Comparison of ENCODE assay signal across 1 cellular context in genomic region chr4:86152454-86152853, GRCh38.
TF ChIP-seq lines count a peak whose summit lies in the region.

No MANE protein-coding gene starts in this region.

TF ChIP-seq in GM23338, 12 proteins besides CTCF, POLR2A, EP300 and RAD21:
- TF ChIP-seq ZNF462 (CRISPR knock-in tag; IDR thresholded peaks at IDR 0.05), result no peak
- TF ChIP-seq EZH2 (IDR thresholded peaks at IDR 0.05; ENCODE audit: low read depth, unreplicated experiment), result no peak
- TF ChIP-seq ZNF331 (CRISPR knock-in tag; IDR thresholded peaks at IDR 0.05; ENCODE audit: low read depth), result no peak
- TF ChIP-seq JUNB (IDR thresholded peaks at IDR 0.05; ENCODE audit: unreplicated experiment), result no peak
- no peak for TF ChIP-seq EZH2phosphoT487 (IDR thresholded peaks at IDR 0.05; ENCODE audit: unreplicated experiment)
- no peak for TF ChIP-seq CREB1 (CRISPR knock-in tag; IDR thresholded peaks at IDR 0.05; ENCODE audit: low read depth)
- no peak for TF ChIP-seq ZNF114 (CRISPR knock-in tag; IDR thresholded peaks at IDR 0.05)
- no peak for TF ChIP-seq STAT1 (IDR thresholded peaks at IDR 0.05; ENCODE audit: unreplicated experiment)
- TF ChIP-seq POLR2AphosphoS5 (IDR thresholded peaks at IDR 0.05; ENCODE audit: low read depth), result no peak
- no peak for TF ChIP-seq REST (IDR thresholded peaks at IDR 0.05; ENCODE audit: unreplicated experiment)
- no peak for TF ChIP-seq ETS1 (IDR thresholded peaks at IDR 0.05)
- TF ChIP-seq NANOG (IDR thresholded peaks at IDR 0.05; ENCODE audit: borderline replicate concordance), result no peak
TF ChIP-seq in GM23338: peak in this region for 0.
